ENCODE assay signal across 15 cellular contexts in the genomic region with DNA sequence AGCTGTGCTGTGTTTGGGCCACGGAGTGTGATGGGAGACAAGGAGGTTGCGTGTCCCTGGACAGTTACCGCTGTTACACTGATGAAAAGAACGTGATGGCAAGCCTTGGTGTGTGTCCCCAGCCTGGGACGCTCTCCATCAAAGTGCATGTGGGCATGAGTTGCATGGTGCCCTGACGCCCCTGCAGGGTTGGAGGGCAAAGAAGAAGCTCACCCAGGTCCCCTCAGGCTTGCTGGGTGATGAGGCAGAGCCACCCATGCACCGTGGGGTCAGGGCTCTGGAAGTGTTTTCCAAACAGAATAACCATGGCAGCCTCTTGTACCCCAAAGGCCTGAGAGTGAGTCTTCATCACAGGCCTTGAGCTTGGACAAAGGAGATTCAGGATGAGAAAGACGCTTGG.
DNase-seq lines count a peak whose midpoint lies in the region; ATAC-seq and TF ChIP-seq lines count a peak whose summit lies in the region.
"Had no signal": no experiment of that assay in that cellular context is flagged by ENCODE, and none has a peak within 500 bp of the region (broad histone marks: within the 10 kb centered on the region; RNA-seq: fewer than 3 reads in every experiment).

No MANE protein-coding gene starts in this region.

- no peak for ATAC-seq in gastroesophageal sphincter
- ATAC-seq: GM23338, HepG2 had no signal

- H3K36me3 ChIP-seq in gastroesophageal sphincter (peaks cover 0 to 18% of the 10 kb centered on the region in 2 donors), testis (ENCODE audit: low read depth, missing control alignments) (no peaks in the 10 kb centered on the region)
- H3K36me3 ChIP-seq: BE2C, HAP-1 had no signal

- WGBS in gastroesophageal sphincter (ENCODE audit: low coverage in 1 of 2), 2 donors, result 98% methylated on average over 8 of the region's 8 CpGs; no CpG with 5 or more reads in 1 of the 2 donors
- 90 to 97% methylated on average over 7 to 8 of the region's 8 CpGs for WGBS in testis, 2 donors

- H3K4me1 ChIP-seq in gastroesophageal sphincter (peaks cover 6 to 74% (median 51%) of the 10 kb centered on the region in 3 donors), testis (peaks cover 31% of the 10 kb centered on the region)
- H3K4me1 ChIP-seq: BE2C had no signal

- TF ChIP-seq CTCF in chondrocyte (IDR thresholded peaks at IDR 0.05), result no peak
- TF ChIP-seq CTCF in gastroesophageal sphincter (IDR thresholded peaks at IDR 0.05), result no peak
- TF ChIP-seq CTCF in testis (IDR thresholded peaks at IDR 0.05), result no peak

- H3K27ac ChIP-seq in gastroesophageal sphincter (peak overlapping the region; percentile 80 to 95 (median 90)), testis (peak overlapping the region; percentile 8 to 74)
- H3K27ac ChIP-seq: C4-2B had no signal

- intact Hi-C loops in testis (cut with DNase I; ENCODE audit: low total_unique reads), result no loop called here
- intact Hi-C loops in posterior cingulate gyrus (cut with DNase I), result no loop called here

- no peaks in the 10 kb centered on the region for H3K9me3 Mint-ChIP-seq in chondrocyte (ENCODE audit: low read depth)
- H3K9me3 Mint-ChIP-seq: GM23338 had no signal

- H3K36me3 Mint-ChIP-seq in chondrocyte (ENCODE audit: low read depth), result peaks cover 37% of the 10 kb centered on the region

- H3K4me3 Mint-ChIP-seq in chondrocyte (ENCODE audit: unreplicated experiment), result no peak overlapping the region
- H3K4me3 Mint-ChIP-seq: CD4-positive, alpha-beta memory T cell; GM23338 had no signal

- no peak for TF ChIP-seq EP300 in gastroesophageal sphincter (IDR thresholded peaks at IDR 0.05)

- H3K4me1 Mint-ChIP-seq in chondrocyte (ENCODE audit: low read depth), result peaks cover 57% of the 10 kb centered on the region

- DNase-seq in chondrocyte (ENCODE audit: low spot score) (peak; percentile 69), testis (no peak), NCI-H526 treated with DMSO at 0.1 percent for 48 hours (lab: John Stamatoyannopoulos, UW) (no peak), DMS79 (lab: John Stamatoyannopoulos, UW) (no peak), posterior cingulate gyrus (no peak)
- no peak for DNase-seq in activated effector memory CD4-positive, alpha-beta T cell treated with anti-CD3 and anti-CD28 coated beads, Interleukin-2, amount 50 U/mL, for 16 hours
- DNase-seq: BE2C; CD4-positive, alpha-beta memory T cell; DMS79 treated with DMSO at 0.1 percent for 48 hours; EL had no signal

- H3K27me3 ChIP-seq in gastroesophageal sphincter (no peaks in the 10 kb centered on the region), testis (no peaks in the 10 kb centered on the region)
- H3K27me3 ChIP-seq: BE2C had no signal

- H3K27ac Mint-ChIP-seq in chondrocyte (ENCODE audit: unreplicated experiment), result no peak overlapping the region
- H3K27ac Mint-ChIP-seq: CD4-positive, alpha-beta memory T cell; GM23338 had no signal

- no peak for TF ChIP-seq POLR2A in gastroesophageal sphincter (IDR thresholded peaks at IDR 0.05)
- TF ChIP-seq POLR2A in testis (IDR thresholded peaks at IDR 0.05), result no peak

- no peak overlapping the region for H3K4me3 ChIP-seq in gastroesophageal sphincter
- H3K4me3 ChIP-seq in testis, result no peak overlapping the region
- H3K4me3 ChIP-seq: GM23338, HAP-1 had no signal

- no peaks in the 10 kb centered on the region for H3K27me3 Mint-ChIP-seq in chondrocyte (ENCODE audit: low read depth)

- H3K9me3 ChIP-seq in gastroesophageal sphincter (no peaks in the 10 kb centered on the region), testis (no peaks in the 10 kb centered on the region)
- H3K9me3 ChIP-seq: BE2C, HAP-1 had no signal
